8 cellular contexts compared by ENCODE assay signal in the genomic region with DNA sequence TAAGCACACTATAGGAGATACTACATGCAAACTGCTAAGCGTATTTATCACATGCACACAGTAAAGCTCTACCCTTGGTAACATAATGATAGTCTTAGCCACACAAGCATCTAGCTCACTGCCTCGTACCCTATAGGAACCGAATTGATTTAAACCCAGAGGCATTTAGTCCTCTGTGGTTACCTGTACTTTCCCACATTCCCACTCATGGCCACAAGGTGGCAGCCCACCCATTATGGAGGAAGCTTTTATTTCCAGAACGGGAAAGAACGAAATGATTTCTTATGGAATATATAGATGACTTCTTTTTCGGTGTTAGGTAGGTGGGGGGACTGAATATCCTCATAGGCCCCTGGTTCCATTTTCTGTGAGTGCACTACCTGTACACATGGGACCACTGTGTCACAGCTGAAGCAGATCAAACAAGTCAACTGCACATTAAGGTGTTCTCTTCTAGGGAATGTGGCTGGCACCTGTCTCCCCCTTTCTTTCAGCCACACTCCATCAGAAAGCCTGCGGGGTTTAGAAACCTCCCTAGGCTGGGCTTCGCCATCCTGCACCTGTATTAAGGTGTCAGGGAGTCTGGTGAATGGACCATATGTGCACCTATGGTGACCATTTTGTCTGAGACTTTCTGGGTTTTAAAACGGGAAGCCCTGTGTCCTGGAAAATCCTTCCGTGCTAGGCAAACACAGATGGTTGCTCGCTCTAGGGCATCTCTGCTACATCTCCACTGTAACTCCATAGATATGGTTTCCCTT.
DNase-seq lines count a peak whose midpoint lies in the region; ATAC-seq and TF ChIP-seq lines count a peak whose summit lies in the region.

No MANE protein-coding gene starts in this region.

- no peak overlapping the region for H3K27ac ChIP-seq in PC-9
- H3K27ac ChIP-seq in gastroesophageal sphincter: no peak overlapping the region
- no peak overlapping the region for H3K27ac ChIP-seq in parathyroid adenoma
- no peak overlapping the region for H3K27ac ChIP-seq in vagina

- no peaks in the 10 kb centered on the region for H3K4me1 ChIP-seq in PC-9 (replicated peaks; ENCODE audit: insufficient read depth)
- peaks cover 0 to 29% (median 0%) of the 10 kb centered on the region in 3 donors for H3K4me1 ChIP-seq in gastroesophageal sphincter
- peaks cover 8% of the 10 kb centered on the region for H3K4me1 ChIP-seq in parathyroid adenoma
- H3K4me1 ChIP-seq in vagina: no peaks in the 10 kb centered on the region

- H4K20me1 ChIP-seq in PC-9 (ENCODE audit: insufficient read depth): no peaks in the 10 kb centered on the region

- H3K4me3 ChIP-seq in PC-9 (no peak overlapping the region), gastroesophageal sphincter (no peak overlapping the region), parathyroid adenoma (ENCODE audit: low read depth, low read length) (no peak overlapping the region), vagina (no peak overlapping the region)

- ATAC-seq in GM18520 (IDR thresholded peaks at IDR 0.05; ENCODE audit: unreplicated experiment) (peak; percentile 49), gastroesophageal sphincter (no peak)
- ATAC-seq in activated T-helper 17 cell treated with anti-CD3 and anti-CD28 coated beads, Interleukin-2, amount 50 U/mL, for 72 hours (replicated peaks): peak; percentile 34

- peaks cover 10% of the 10 kb centered on the region for H3K27me3 Mint-ChIP-seq in activated T-helper 17 cell treated with anti-CD3 and anti-CD28 coated beads, Interleukin-2, amount 50 U/mL, for 72 hours

- no peak overlapping the region for H3K4me3 Mint-ChIP-seq in activated T-helper 17 cell treated with anti-CD3 and anti-CD28 coated beads, Interleukin-2, amount 50 U/mL, for 72 hours

- POLR2A ChIA-PET in PC-9 (lab: Charles Lee; ENCODE audit: unreplicated experiment): no interaction called here

- H3K4me2 ChIP-seq in PC-9: no peak overlapping the region
- H3K4me2 ChIP-seq in parathyroid adenoma (ENCODE audit: low read length): no peak overlapping the region

- CTCF ChIA-PET in PC-9 (lab: Charles Lee): interaction anchor here (1.0 to 1.2 kb wide), 2 partner anchors 596 to 1229 kb away, joined by 5 to 7 read pairs; partner anchors contain the start of gene SPDL1

- H3K4me1 Mint-ChIP-seq in activated T-helper 17 cell treated with anti-CD3 and anti-CD28 coated beads, Interleukin-2, amount 50 U/mL, for 72 hours: no peaks in the 10 kb centered on the region

- H2AFZ ChIP-seq in PC-9 (no peak overlapping the region), parathyroid adenoma (no peak overlapping the region)

- H3K9me3 ChIP-seq in PC-9 (ENCODE audit: insufficient read depth, low read depth) (no peaks in the 10 kb centered on the region), gastroesophageal sphincter (no peaks in the 10 kb centered on the region), parathyroid adenoma (ENCODE audit: control insufficient read depth, low read length) (no peaks in the 10 kb centered on the region), vagina (no peaks in the 10 kb centered on the region)

- H3K9me3 Mint-ChIP-seq in activated T-helper 17 cell treated with anti-CD3 and anti-CD28 coated beads, Interleukin-2, amount 50 U/mL, for 72 hours: no peaks in the 10 kb centered on the region

- TF ChIP-seq POLR2A in gastroesophageal sphincter (IDR thresholded peaks at IDR 0.05): no peak
- TF ChIP-seq POLR2A in vagina (IDR thresholded peaks at IDR 0.05): no peak

- H3K36me3 Mint-ChIP-seq in activated T-helper 17 cell treated with anti-CD3 and anti-CD28 coated beads, Interleukin-2, amount 50 U/mL, for 72 hours (ENCODE audit: low read depth): no peaks in the 10 kb centered on the region

- no TSS peak for BruUV-seq in PC-9 (replicated peaks; lab: Mats Ljungman, UMichigan)

- no peak for TF ChIP-seq EP300 in gastroesophageal sphincter (IDR thresholded peaks at IDR 0.05)

- WGBS in gastroesophageal sphincter (ENCODE audit: low coverage in 1 of 2), 2 donors: 25 to 30% methylated on average over 7 to 11 of the region's 11 CpGs

- H3K9me2 ChIP-seq in PC-9 (ENCODE audit: insufficient read depth): no peaks in the 10 kb centered on the region

- H3K9ac ChIP-seq in parathyroid adenoma: no peak overlapping the region

- intact Hi-C loops in PC-9 (cut with micrococcal nuclease; ENCODE audit: unreplicated experiment) (loop anchor here (1.0 to 5.0 kb wide), 5 partner anchors 315 to 1645 kb away; partner anchors contain the start of genes INSYN2B and SLIT3), vagina (cut with DNase I) (loop anchor here (5.0 to 10.0 kb wide), 2 partner anchors 315 to 587 kb away; partner anchors contain the start of gene SLIT3)

- H3K79me2 ChIP-seq in PC-9 (ENCODE audit: low read depth): no peaks in the 10 kb centered on the region
- peaks cover 33% of the 10 kb centered on the region for H3K79me2 ChIP-seq in parathyroid adenoma

- H3F3A ChIP-seq in PC-9 (ENCODE audit: insufficient read depth, low read depth): no peaks in the 10 kb centered on the region

- peak; percentile 84 for TF ChIP-seq CTCF in AG09319 (IDR thresholded peaks at IDR 0.05; ENCODE audit: low read depth, low read length)
- peak; percentile 89 for TF ChIP-seq CTCF in PC-9 (conservative IDR thresholded peaks at IDR 0.05)
- peak; percentile 88 to 96 (median 90) for TF ChIP-seq CTCF in gastroesophageal sphincter (IDR thresholded peaks at IDR 0.05)
- peak; percentile 95 for TF ChIP-seq CTCF in parathyroid adenoma (IDR thresholded peaks at IDR 0.05)
- peak; percentile 79 to 94 (median 86) for TF ChIP-seq CTCF in vagina (IDR thresholded peaks at IDR 0.05)

- DNase-seq in AG09319 (ENCODE audit: extremely low read depth, low read depth): peak; percentile 23
- DNase-seq in HS-27A (ENCODE audit: low read depth): peak; percentile 17
- peak; percentile 44 to 61 for DNase-seq in PC-9
- no peak for DNase-seq in vagina (ENCODE audit: extremely low spot score in 2 of 2)

- no peaks in the 10 kb centered on the region for H3K36me3 ChIP-seq in PC-9 (ENCODE audit: low read depth)
- no peaks in the 10 kb centered on the region for H3K36me3 ChIP-seq in gastroesophageal sphincter
- H3K36me3 ChIP-seq in parathyroid adenoma (ENCODE audit: control insufficient read depth, insufficient read depth, low read length): no peaks in the 10 kb centered on the region
- no peaks in the 10 kb centered on the region for H3K36me3 ChIP-seq in vagina

- no peak overlapping the region for H3K27ac Mint-ChIP-seq in activated T-helper 17 cell treated with anti-CD3 and anti-CD28 coated beads, Interleukin-2, amount 50 U/mL, for 72 hours

- H3K27me3 ChIP-seq in PC-9 (ENCODE audit: insufficient read depth, low read depth) (peaks cover 65% of the 10 kb centered on the region), gastroesophageal sphincter (no peaks in the 10 kb centered on the region), parathyroid adenoma (ENCODE audit: control insufficient read depth, insufficient read depth, low read length) (no peaks in the 10 kb centered on the region), vagina (no peaks in the 10 kb centered on the region)

Comparison
In these comparisons a context has a peak if more than half of its experiments do, and no peak if none do; other contexts are left out.
1. DNase-seq: peak in AG09319 (single experiment), HS-27A (single experiment) and PC-9 (2 of 2); none in vagina (0 of 2).
2. Peak in every context shown above with its lines, with median percentiles within 50 percentile points of each other: CTCF ChIP-seq.